10 cellular contexts compared by ENCODE assay signal in the genomic region with DNA sequence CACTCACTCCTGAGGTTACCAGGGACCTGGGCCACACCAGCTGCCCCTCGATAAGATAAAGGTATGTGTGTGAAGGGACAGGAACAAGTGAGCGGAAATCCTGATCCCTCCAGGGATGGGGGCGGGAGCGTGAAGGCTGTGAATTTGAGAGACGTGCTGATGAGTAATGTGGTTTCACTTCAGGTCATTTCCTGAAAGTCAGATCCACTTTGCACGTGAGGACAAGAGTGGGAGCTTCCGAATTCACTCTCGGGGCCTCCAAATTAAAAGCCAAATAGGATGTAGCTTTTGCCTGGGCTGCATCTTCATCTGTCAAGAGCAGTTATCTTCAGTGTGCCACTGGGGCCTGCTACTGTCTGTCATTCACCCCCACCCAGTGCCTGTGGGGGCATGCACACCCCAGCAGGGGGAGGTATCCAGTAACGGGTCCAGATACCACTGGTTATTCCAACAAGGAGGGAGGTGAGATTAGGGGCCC.
DNase-seq lines count a peak whose midpoint lies in the region; ATAC-seq and TF ChIP-seq lines count a peak whose summit lies in the region.
"Had no signal": no experiment of that assay in that cellular context is flagged by ENCODE, and none has a peak within 500 bp of the region (broad histone marks: within the 10 kb centered on the region; RNA-seq: fewer than 3 reads in every experiment).

No MANE protein-coding gene starts in this region.

- no peaks in the 10 kb centered on the region for H3K27me3 ChIP-seq in SJSA1 (replicated peaks)

- DNase-seq in DMS 273 (lab: John Stamatoyannopoulos, UW; ENCODE audit: unreplicated experiment): peak; percentile 69
- no peak for DNase-seq in DMS 273 treated with DMSO at 0.1 percent for 48 hours (lab: John Stamatoyannopoulos, UW)
- peak; percentile 54 to 68 for DNase-seq in SJSA1 (ENCODE audit: low read depth in 1 of 2, low spot score in 2 of 2)
- peak; percentile 83 for DNase-seq in epithelial cell of esophagus (ENCODE audit: low read depth)
- DNase-seq in stimulated activated CD8-positive, alpha-beta memory T cell treated with anti-CD3 and anti-CD28 coated beads, Interleukin-12 subunit alpha, Interleukin-12 subunit beta, amount 100 ng/mL, for 24 hours (ENCODE audit: extremely low read depth): peak; percentile 15
- DNase-seq in NCI-H524 treated with DMSO at 0.1 percent for 48 hours (lab: John Stamatoyannopoulos, UW): no peak
- no peak for DNase-seq in HT-29 (ENCODE audit: low spot score)
- DNase-seq: NCI-H1092 treated with DMSO at 0.1 percent for 48 hours had no signal

- no peaks in the 10 kb centered on the region for H3K9me3 ChIP-seq in SJSA1 (replicated peaks)

- peaks cover 46% of the 10 kb centered on the region for H3K4me1 ChIP-seq in SJSA1 (replicated peaks)

- TF ChIP-seq CTCF in epithelial cell of esophagus (IDR thresholded peaks at IDR 0.05; ENCODE audit: insufficient read depth, low read depth, low read length, missing control alignments): no peak

- peak overlapping the region; percentile 89 for H3K27ac ChIP-seq in SJSA1
- H3K27ac ChIP-seq: 22Rv1 had no signal

- no peaks in the 10 kb centered on the region for H3K36me3 ChIP-seq in SJSA1

- no peak for ATAC-seq in HG02571 (IDR thresholded peaks at IDR 0.05; ENCODE audit: unreplicated experiment)

- H3K4me3 ChIP-seq in SJSA1 (no peak overlapping the region), epithelial cell of esophagus (ENCODE audit: low read length) (no peak overlapping the region)

Comparison
In these comparisons a context has a peak if more than half of its experiments do, and no peak if none do; other contexts are left out.
1. DNase-seq: peak in DMS 273 (single experiment), SJSA1 (2 of 2), epithelial cell of esophagus (single experiment) and stimulated activated CD8-positive, alpha-beta memory T cell treated with anti-CD3 and anti-CD28 coated beads, Interleukin-12 subunit alpha, Interleukin-12 subunit beta, amount 100 ng/mL, for 24 hours (single experiment); none in DMS 273 treated with DMSO at 0.1 percent for 48 hours (single experiment), NCI-H524 treated with DMSO at 0.1 percent for 48 hours (single experiment) and HT-29 (single experiment).